16 cellular contexts compared by ENCODE assay signal in genomic region chr5:91307023-91307422, GRCh38.
DNase-seq lines count a peak whose midpoint lies in the region; ATAC-seq, FAIRE-seq and TF ChIP-seq lines count a peak whose summit lies in the region.
"Had no signal": no experiment of that assay in that cellular context is flagged by ENCODE, and none has a peak within 500 bp of the region (broad histone marks: within the 10 kb centered on the region; RNA-seq: fewer than 3 reads in every experiment).

No MANE protein-coding gene starts in this region.

- CTCF ChIA-PET in A549 (lab: Yijun Ruan, JAX): interaction anchor here (1.3 to 1.4 kb wide), 2 partner anchors 16 to 206 kb away, joined by 4 to 6 read pairs; no protein-coding TSS in a partner anchor

- H3K9me3 ChIP-seq in A549: no peaks in the 10 kb centered on the region
- H3K9me3 ChIP-seq in MG63: no peaks in the 10 kb centered on the region
- H3K9me3 ChIP-seq in ovary: no peaks in the 10 kb centered on the region
- H3K9me3 ChIP-seq: esophagus muscularis mucosa had no signal

- POLR2A ChIA-PET in A549 (lab: Yijun Ruan, JAX): interaction anchor here (1.3 kb wide), 1 partner anchor 73 kb away, joined by 3 read pairs; no protein-coding TSS in a partner anchor

- TF ChIP-seq POLR2A in A549 (IDR thresholded peaks at IDR 0.05; ENCODE audit: low read length) (0 out of 2 replicates have a peak, but pooled peaks have one; percentile 8), ovary (IDR thresholded peaks at IDR 0.05) (no peak)

- H3K27ac ChIP-seq in A549 (0 out of 6 replicates have a peak overlapping the region, but pooled peaks of 1 of the 2 experiments have one; percentile 46), ovary (no peak overlapping the region)

- intact Hi-C loops in ovary (cut with DNase I): no loop called here

- no peaks in the 10 kb centered on the region for H3K36me3 ChIP-seq in MG63
- H3K36me3 ChIP-seq in ovary: no peaks in the 10 kb centered on the region
- H3K36me3 ChIP-seq: esophagus muscularis mucosa had no signal

- no peak for TF ChIP-seq RAD21 in A549 (conservative IDR thresholded peaks at IDR 0.05 in 1 of 2, IDR thresholded peaks at IDR 0.05 in 1 of 2)

- H3K4me3 ChIP-seq in A549 (no peak overlapping the region), MG63 (no peak overlapping the region), fibroblast of villous mesenchyme (ENCODE audit: low read depth, low read length) (no peak overlapping the region), ovary (no peak overlapping the region)
- H3K4me3 ChIP-seq: esophagus muscularis mucosa, skin epidermis had no signal

- H3K4me2 ChIP-seq in A549: no peak overlapping the region

- H3K4me1 ChIP-seq in A549: peaks cover 34% of the 10 kb centered on the region
- peaks cover 6% of the 10 kb centered on the region for H3K4me1 ChIP-seq in ovary (ENCODE audit: insufficient read depth)

- DNase-seq in A549 (ENCODE audit: low read depth in 1 of 2, low spot score in 1 of 2): peak in 1 of 2 experiments; percentile 32
- peak; percentile 62 for DNase-seq in MG63
- peak; percentile 86 for DNase-seq in fibroblast of villous mesenchyme (ENCODE audit: low read depth)
- peak; percentile 32 to 67 (median 59) for DNase-seq in ovary
- DNase-seq in retina: no peak
- DNase-seq in stimulated activated naive CD4-positive, alpha-beta T cell treated with Interleukin-2 at 50 U/mL for 16 hours (lab: John Stamatoyannopoulos, UW): no peak
- DNase-seq in NK-92 treated with Interleukin-12 subunit alpha and Interleukin-12 subunit beta, amount 100 ng/mL, for 24 hours (lab: John Stamatoyannopoulos, UW): no peak
- DNase-seq in SHP77 treated with DMSO at 0.1 percent for 48 hours (lab: John Stamatoyannopoulos, UW): no peak
- DNase-seq: activated T-cell treated with anti-CD3 and anti-CD28 coated beads, Interleukin-2, amount 50 U/mL, for 4 hours; Calu3; cortex of kidney; MM.1S; T-helper 2 cell had no signal

- TF ChIP-seq CTCF in A549 (IDR thresholded peaks at IDR 0.05) (no peak), fibroblast of villous mesenchyme (IDR thresholded peaks at IDR 0.05; ENCODE audit: insufficient read depth, low read depth, low read length) (no peak), ovary (IDR thresholded peaks at IDR 0.05) (no peak)

- H3K27me3 ChIP-seq in MG63 (no peaks in the 10 kb centered on the region), ovary (no peaks in the 10 kb centered on the region)
- H3K27me3 ChIP-seq: esophagus muscularis mucosa had no signal

- 95% methylated on average over 4 of the region's 4 CpGs for WGBS in A549 (ENCODE audit: missing lambda C conversion rate)
- 32 to 44% (median 37%) methylated on average over 4 of the region's 4 CpGs for WGBS in ovary, 3 donors

- TF ChIP-seq EP300 in A549 (IDR thresholded peaks at IDR 0.05): no peak
- no peak for TF ChIP-seq EP300 in ovary (IDR thresholded peaks at IDR 0.05)

- no peak for ATAC-seq in A549
- ATAC-seq: activated T-cell treated with anti-CD3 and anti-CD28 coated beads, Interleukin-2, amount 50 U/mL, for 4 hours had no signal

- FAIRE-seq in A549 (lab: Jason Lieb, UNC): no peak
- FAIRE-seq: A204.1 had no signal

TF ChIP-seq in A549, 52 proteins besides CTCF, POLR2A, EP300 and RAD21:
- no peak for TF ChIP-seq MAZ (IDR thresholded peaks at IDR 0.05; ENCODE audit: borderline replicate concordance, low read depth, low read length)
- TF ChIP-seq PBX3 (IDR thresholded peaks at IDR 0.05): no peak
- TF ChIP-seq HES2 (IDR thresholded peaks at IDR 0.05): no peak
- TF ChIP-seq HOXB13 (CRISPR knock-in tag; IDR thresholded peaks at IDR 0.05; ENCODE audit: low read depth): no peak
- no peak for TF ChIP-seq CEBPB (IDR thresholded peaks at IDR 0.05)

Comparison
In these comparisons a context has a peak if more than half of its experiments do, and no peak if none do; other contexts are left out.
1. DNase-seq: peak in MG63 (single experiment), fibroblast of villous mesenchyme (single experiment) and ovary (5 of 5); none in retina (single experiment), stimulated activated naive CD4-positive, alpha-beta T cell treated with Interleukin-2 at 50 U/mL for 16 hours (single experiment), NK-92 treated with Interleukin-12 subunit alpha and Interleukin-12 subunit beta, amount 100 ng/mL, for 24 hours (single experiment) and SHP77 treated with DMSO at 0.1 percent for 48 hours (single experiment).